Comparison of ENCODE assay signal across 27 cellular contexts in the genomic region with DNA sequence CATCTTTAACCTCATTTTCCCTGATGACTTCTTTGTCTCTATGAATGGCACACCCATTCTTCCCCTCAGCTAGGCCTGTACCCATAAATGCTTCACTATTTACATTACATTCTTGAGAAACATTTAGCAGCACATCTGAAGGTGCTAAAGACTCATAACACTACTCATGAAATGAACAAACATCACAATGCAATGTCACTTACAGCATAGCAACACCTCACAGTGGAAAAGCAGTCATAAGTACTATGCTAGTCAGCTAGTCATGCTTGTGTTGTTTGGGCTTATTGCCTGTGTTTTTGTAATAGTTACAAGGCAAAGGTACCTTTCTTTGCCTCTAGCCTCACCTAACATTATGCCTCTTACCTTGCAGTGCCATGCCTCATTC.
DNase-seq lines count a peak whose midpoint lies in the region; ATAC-seq lines count a peak whose summit lies in the region.
"Had no signal": no experiment of that assay in that cellular context is flagged by ENCODE, and none has a peak within 500 bp of the region (broad histone marks: within the 10 kb centered on the region; RNA-seq: fewer than 3 reads in every experiment).

No MANE protein-coding gene starts in this region.

- peak overlapping the region; percentile 30 for H3K27ac Mint-ChIP-seq in activated T-cell treated with anti-CD3 and anti-CD28 coated beads, Interleukin-2, amount 50 U/mL, for 24 hours
- peak overlapping the region; percentile 61 for H3K27ac Mint-ChIP-seq in activated T-helper 2 cell treated with anti-CD3 and anti-CD28 coated beads, Interferon-gamma antibody, Interleukin-2, Interleukin-4, amounts not matched to agents 10 μg/mL and 5 μg/mL and 100 μg/mL, durations not matched to agents 14 hours and 24 hours and 36 hours
- H3K27ac Mint-ChIP-seq: T-cell had no signal

- DNase-seq in activated T-cell treated with anti-CD3 and anti-CD28 coated beads, Interleukin-2, amount 50 U/mL, for 24 hours: no peak
- DNase-seq in activated T-cell treated with anti-CD3 and anti-CD28 coated beads for 4 hours (no peak), superior temporal gyrus (ENCODE audit: extremely low spot score) (no peak), NCI-H748 (lab: John Stamatoyannopoulos, UW; ENCODE audit: unreplicated experiment) (no peak)
- DNase-seq in activated T-helper 2 cell treated with anti-CD3 and anti-CD28 coated beads, Interferon-gamma antibody, Interleukin-2, Interleukin-4, amounts not matched to agents 10 μg/mL and 5 μg/mL and 100 μg/mL, durations not matched to agents 14 hours and 24 hours and 36 hours (ENCODE audit: low spot score): no peak
- DNase-seq: activated naive CD4-positive, alpha-beta T cell treated with Interleukin-2 at 50 U/mL for 16 hours; BE2C; effector memory CD4-positive, alpha-beta T cell; foreskin fibroblast; GOT3; heart right ventricle; KBM-7; mammary epithelial cell; NCI-H1436 treated with DMSO at 0.1 percent for 48 hours; NCI-H510A treated with DMSO at 0.1 percent for 48 hours; NK-92 treated with Interleukin-12 subunit alpha and Interleukin-12 subunit beta, amount 100 ng/mL, for 24 hours; right cardiac atrium; SIG-M5; spleen; stimulated activated CD4-positive, alpha-beta T cell treated with anti-CD3 and anti-CD28 coated beads, Interleukin-2, amount 100 ng/mL, for 48 hours; stimulated activated naive CD4-positive, alpha-beta T cell; T-cell had no signal

- no peaks in the 10 kb centered on the region for H3K9me3 Mint-ChIP-seq in activated T-cell treated with anti-CD3 and anti-CD28 coated beads, Interleukin-2, amount 50 U/mL, for 24 hours
- H3K9me3 Mint-ChIP-seq in activated T-helper 2 cell treated with anti-CD3 and anti-CD28 coated beads, Interferon-gamma antibody, Interleukin-2, Interleukin-4, amounts not matched to agents 10 μg/mL and 5 μg/mL and 100 μg/mL, durations not matched to agents 14 hours and 24 hours and 36 hours: no peaks in the 10 kb centered on the region
- H3K9me3 Mint-ChIP-seq: neural crest cell, T-cell had no signal

- H3K27me3 Mint-ChIP-seq in activated T-cell treated with anti-CD3 and anti-CD28 coated beads, Interleukin-2, amount 50 U/mL, for 24 hours: no peaks in the 10 kb centered on the region
- no peaks in the 10 kb centered on the region for H3K27me3 Mint-ChIP-seq in activated T-helper 2 cell treated with anti-CD3 and anti-CD28 coated beads, Interferon-gamma antibody, Interleukin-2, Interleukin-4, amounts not matched to agents 10 μg/mL and 5 μg/mL and 100 μg/mL, durations not matched to agents 14 hours and 24 hours and 36 hours (ENCODE audit: low read depth)
- H3K27me3 Mint-ChIP-seq: T-cell had no signal

- H3K4me1 Mint-ChIP-seq in activated T-cell treated with anti-CD3 and anti-CD28 coated beads, Interleukin-2, amount 50 U/mL, for 24 hours (ENCODE audit: low read depth): peaks cover 4% of the 10 kb centered on the region
- H3K4me1 Mint-ChIP-seq in activated T-helper 2 cell treated with anti-CD3 and anti-CD28 coated beads, Interferon-gamma antibody, Interleukin-2, Interleukin-4, amounts not matched to agents 10 μg/mL and 5 μg/mL and 100 μg/mL, durations not matched to agents 14 hours and 24 hours and 36 hours (ENCODE audit: low read depth): peaks cover 10% of the 10 kb centered on the region

- H3K4me3 Mint-ChIP-seq in activated T-cell treated with anti-CD3 and anti-CD28 coated beads, Interleukin-2, amount 50 U/mL, for 24 hours: no peak overlapping the region
- no peak overlapping the region for H3K4me3 Mint-ChIP-seq in activated T-helper 2 cell treated with anti-CD3 and anti-CD28 coated beads, Interferon-gamma antibody, Interleukin-2, Interleukin-4, amounts not matched to agents 10 μg/mL and 5 μg/mL and 100 μg/mL, durations not matched to agents 14 hours and 24 hours and 36 hours (ENCODE audit: low read depth)
- H3K4me3 Mint-ChIP-seq: neural crest cell, T-cell had no signal

- peak; percentile 59 for ATAC-seq in GM18873 (IDR thresholded peaks at IDR 0.05; ENCODE audit: low FRiP score, unreplicated experiment)
- peak; percentile 84 for ATAC-seq in HG02870 (IDR thresholded peaks at IDR 0.05; ENCODE audit: unreplicated experiment)
- ATAC-seq in HG02798 (IDR thresholded peaks at IDR 0.05; ENCODE audit: poor library complexity, unreplicated experiment): no peak
- ATAC-seq: heart right ventricle, Panc1, right cardiac atrium, T-cell had no signal

- no peaks in the 10 kb centered on the region for H3K36me3 Mint-ChIP-seq in activated T-cell treated with anti-CD3 and anti-CD28 coated beads, Interleukin-2, amount 50 U/mL, for 24 hours (ENCODE audit: low read depth)
- H3K36me3 Mint-ChIP-seq in activated T-helper 2 cell treated with anti-CD3 and anti-CD28 coated beads, Interferon-gamma antibody, Interleukin-2, Interleukin-4, amounts not matched to agents 10 μg/mL and 5 μg/mL and 100 μg/mL, durations not matched to agents 14 hours and 24 hours and 36 hours (ENCODE audit: low read depth): no peaks in the 10 kb centered on the region

- intact Hi-C loops in activated T-helper 2 cell treated with anti-CD3 and anti-CD28 coated beads, Interferon-gamma antibody, Interleukin-2, Interleukin-4, amounts not matched to agents 10 μg/mL and 5 μg/mL and 100 μg/mL, durations not matched to agents 14 hours and 24 hours and 36 hours (cut with micrococcal nuclease): no loop called here
